ENCODE assay signal across 14 cellular contexts in genomic region chr3:105807146-105807545, GRCh38.
DNase-seq lines count a peak whose midpoint lies in the region; ATAC-seq and TF ChIP-seq lines count a peak whose summit lies in the region.
"Had no signal": no experiment of that assay in that cellular context is flagged by ENCODE, and none has a peak within 500 bp of the region (broad histone marks: within the 10 kb centered on the region; RNA-seq: fewer than 3 reads in every experiment).

No MANE protein-coding gene starts in this region.

- no peak for DNase-seq in activated naive CD4-positive, alpha-beta T cell treated with anti-CD3 and anti-CD28 coated beads for 36 hours
- DNase-seq in activated naive CD4-positive, alpha-beta T cell treated with anti-CD3 and anti-CD28 coated beads, Interleukin-2, amount 10 ng/mL, durations not matched to agents 7 days and 5 days: no peak
- DNase-seq in immature natural killer cell (no peak), LoVo (ENCODE audit: low spot score) (no peak)
- DNase-seq: C1 segment of cervical spinal cord, NCI-H1105, NCI-H2081 had no signal

- H3K4me2 ChIP-seq in SU-DHL-6 (ENCODE audit: low read depth, low read length, poor library complexity, severe bottlenecking): peak overlapping the region; percentile 0
- H3K4me2 ChIP-seq: GM23338 had no signal

- H3K27me3 ChIP-seq in ACC112 (ENCODE audit: insufficient read depth, low read length) (no peaks in the 10 kb centered on the region), SU-DHL-6 (ENCODE audit: low read length) (no peaks in the 10 kb centered on the region)

- H3K36me3 ChIP-seq in ACC112 (ENCODE audit: insufficient read depth, low read length) (0 out of 2 replicates have a peak, but pooled peaks cover 2% of the 10 kb centered on the region), SU-DHL-6 (ENCODE audit: low read length) (0 out of 2 replicates have a peak, but pooled peaks cover 3% of the 10 kb centered on the region)

- H3K27ac ChIP-seq in ACC112 (ENCODE audit: low read depth, low read length): peak overlapping the region; percentile 92
- H3K27ac ChIP-seq in SU-DHL-6 (ENCODE audit: low read depth, low read length): no peak overlapping the region

- H3F3A ChIP-seq in SU-DHL-6 (ENCODE audit: insufficient read depth): peaks cover 35% of the 10 kb centered on the region

- CTCF ChIA-PET in activated naive CD4-positive, alpha-beta T cell treated with anti-CD3 and anti-CD28 coated beads for 36 hours (lab: Charles Lee): no interaction called here
- CTCF ChIA-PET in activated naive CD4-positive, alpha-beta T cell treated with anti-CD3 and anti-CD28 coated beads, Interleukin-2, amount 10 ng/mL, durations not matched to agents 7 days and 5 days (lab: Charles Lee): interaction anchor here (1.5 kb wide), 1 partner anchor 16 kb away, joined by 5 read pairs; no protein-coding TSS in a partner anchor

- H3K9me3 ChIP-seq in SU-DHL-6 (ENCODE audit: insufficient read depth, low read length): no peaks in the 10 kb centered on the region

- ATAC-seq in HG02642 (IDR thresholded peaks at IDR 0.05; ENCODE audit: poor library complexity, unreplicated experiment): no peak
- ATAC-seq: GM23338 had no signal

- H3K4me3 ChIP-seq in ACC112 (ENCODE audit: low read depth, low read length) (no peak overlapping the region), SU-DHL-6 (ENCODE audit: insufficient read depth, low read length, poor library complexity, severe bottlenecking) (no peak overlapping the region)
- H3K4me3 ChIP-seq: GM12878, GM23338 had no signal

- H3K27me3 Mint-ChIP-seq in activated naive CD4-positive, alpha-beta T cell treated with anti-CD3 and anti-CD28 coated beads for 36 hours (ENCODE audit: low read depth): no peaks in the 10 kb centered on the region
- no peaks in the 10 kb centered on the region for H3K27me3 Mint-ChIP-seq in activated naive CD4-positive, alpha-beta T cell treated with anti-CD3 and anti-CD28 coated beads, Interleukin-2, amount 10 ng/mL, durations not matched to agents 7 days and 5 days
- H3K27me3 Mint-ChIP-seq in immature natural killer cell (ENCODE audit: low read depth in 3 of 3): peaks cover 0 to 7% (median 5%) of the 10 kb centered on the region in 3 donors
- H3K27me3 Mint-ChIP-seq: CD8-positive, alpha-beta memory T cell; IgD-negative memory B cell had no signal

- H2AFZ ChIP-seq in ACC112 (ENCODE audit: low read length, unreplicated experiment) (no peak overlapping the region), SU-DHL-6 (ENCODE audit: low read depth, low read length, severe bottlenecking) (no peak overlapping the region)
- H2AFZ ChIP-seq: GM23338 had no signal

- H3K9me2 ChIP-seq in SU-DHL-6 (replicated peaks; ENCODE audit: insufficient read depth, low read length): no peaks in the 10 kb centered on the region

- intact Hi-C loops in activated naive CD4-positive, alpha-beta T cell treated with anti-CD3 and anti-CD28 coated beads for 36 hours (cut with micrococcal nuclease): no loop called here

- peak overlapping the region; percentile 12 for H3K27ac Mint-ChIP-seq in activated naive CD4-positive, alpha-beta T cell treated with anti-CD3 and anti-CD28 coated beads for 36 hours
- no peak overlapping the region for H3K27ac Mint-ChIP-seq in activated naive CD4-positive, alpha-beta T cell treated with anti-CD3 and anti-CD28 coated beads, Interleukin-2, amount 10 ng/mL, durations not matched to agents 7 days and 5 days
- peak overlapping the region in 4 of 6 donors; percentile 36 to 59 (median 46) for H3K27ac Mint-ChIP-seq in immature natural killer cell
- H3K27ac Mint-ChIP-seq: GM23338, IgD-negative memory B cell had no signal

- peaks cover 58% of the 10 kb centered on the region for H3K4me1 ChIP-seq in ACC112 (ENCODE audit: control insufficient read depth, insufficient read depth, low read length, unreplicated experiment)

- H3K4me1 Mint-ChIP-seq in activated naive CD4-positive, alpha-beta T cell treated with anti-CD3 and anti-CD28 coated beads for 36 hours (ENCODE audit: low read depth): peaks cover 62% of the 10 kb centered on the region
- H3K4me1 Mint-ChIP-seq in activated naive CD4-positive, alpha-beta T cell treated with anti-CD3 and anti-CD28 coated beads, Interleukin-2, amount 10 ng/mL, durations not matched to agents 7 days and 5 days: peaks cover 44% of the 10 kb centered on the region
- H3K4me1 Mint-ChIP-seq in immature natural killer cell: peaks cover 68 to 91% of the 10 kb centered on the region in 2 donors

- H3K9me3 Mint-ChIP-seq in activated naive CD4-positive, alpha-beta T cell treated with anti-CD3 and anti-CD28 coated beads for 36 hours: no peaks in the 10 kb centered on the region
- H3K9me3 Mint-ChIP-seq in activated naive CD4-positive, alpha-beta T cell treated with anti-CD3 and anti-CD28 coated beads, Interleukin-2, amount 10 ng/mL, durations not matched to agents 7 days and 5 days: no peaks in the 10 kb centered on the region
- H3K9me3 Mint-ChIP-seq in immature natural killer cell: peaks cover 0 to 2% (median 0%) of the 10 kb centered on the region in 6 donors
- H3K9me3 Mint-ChIP-seq: CD8-positive, alpha-beta memory T cell; GM23338 had no signal

- H3K79me2 ChIP-seq in ACC112 (ENCODE audit: control insufficient read depth, insufficient read depth, low read length, unreplicated experiment) (peaks cover 18% of the 10 kb centered on the region), SU-DHL-6 (ENCODE audit: insufficient read depth, low read length) (peaks cover 93% of the 10 kb centered on the region)

- TF ChIP-seq CTCF in SU-DHL-6 (IDR thresholded peaks at IDR 0.05; ENCODE audit: insufficient read depth, low read length, poor library complexity, severe bottlenecking): no peak

- no peaks in the 10 kb centered on the region for H4K20me1 ChIP-seq in SU-DHL-6 (ENCODE audit: low read depth, low read length)

- no peak overlapping the region for H3K9ac ChIP-seq in SU-DHL-6 (ENCODE audit: low read length)

- no peak overlapping the region for H3K4me3 Mint-ChIP-seq in activated naive CD4-positive, alpha-beta T cell treated with anti-CD3 and anti-CD28 coated beads for 36 hours
- H3K4me3 Mint-ChIP-seq in activated naive CD4-positive, alpha-beta T cell treated with anti-CD3 and anti-CD28 coated beads, Interleukin-2, amount 10 ng/mL, durations not matched to agents 7 days and 5 days: no peak overlapping the region
- peak overlapping the region in 1 of 5 donors; percentile 27 for H3K4me3 Mint-ChIP-seq in immature natural killer cell
- H3K4me3 Mint-ChIP-seq: GM23338 had no signal

- peaks cover 18% of the 10 kb centered on the region for H3K36me3 Mint-ChIP-seq in activated naive CD4-positive, alpha-beta T cell treated with anti-CD3 and anti-CD28 coated beads for 36 hours (ENCODE audit: low read depth)
- H3K36me3 Mint-ChIP-seq in activated naive CD4-positive, alpha-beta T cell treated with anti-CD3 and anti-CD28 coated beads, Interleukin-2, amount 10 ng/mL, durations not matched to agents 7 days and 5 days: peaks cover 59% of the 10 kb centered on the region
- H3K36me3 Mint-ChIP-seq in immature natural killer cell: peaks cover 4 to 13% (median 12%) of the 10 kb centered on the region in 3 donors
